In genomic region chr9:12989669-12990068, GRCh38 we compare ENCODE assay signal across 25 cellular contexts.
"Had no signal": no experiment of that assay in that cellular context is flagged by ENCODE, and none has a peak within 500 bp of the region (broad histone marks: within the 10 kb centered on the region; RNA-seq: fewer than 3 reads in every experiment).

No MANE protein-coding gene starts in this region.

- H3K4me3 ChIP-seq: esophagus squamous epithelium, gastroesophageal sphincter had no signal

- ATAC-seq: activated CD4-positive, alpha-beta T cell treated with anti-CD3 and anti-CD28 coated beads for 36 hours; activated CD8-positive, alpha-beta memory T cell treated with anti-CD3 and anti-CD28 coated beads, Interleukin-2, amount 10 ng/mL, durations not matched to agents 7 days and 5 days; activated CD8-positive, alpha-beta T cell treated with anti-CD3 and anti-CD28 coated beads, Interleukin-2, amount 10 ng/mL, durations not matched to agents 7 days and 5 days; activated naive CD4-positive, alpha-beta T cell treated with anti-CD3 and anti-CD28 coated beads, Interleukin-2, amount 50 U/mL, for 72 hours; activated T-cell treated with anti-CD3 and anti-CD28 coated beads, Interleukin-2, amount 50 U/mL, for 72 hours; gastroesophageal sphincter had no signal

- H3K27me3 ChIP-seq: brain microvascular endothelial cell, esophagus squamous epithelium, gastroesophageal sphincter had no signal

- H3K4me1 ChIP-seq: esophagus squamous epithelium, gastroesophageal sphincter had no signal

- DNase-seq: activated CD4-positive, alpha-beta memory T cell treated with anti-CD3 and anti-CD28 coated beads for 36 hours; activated CD4-positive, alpha-beta T cell treated with anti-CD3 and anti-CD28 coated beads for 36 hours; activated CD4-positive, alpha-beta T cell treated with anti-CD3 and anti-CD28 coated beads, Interleukin-2, amount 10 ng/mL, durations not matched to agents 24 days and 14 days; activated CD4-positive, CD25-positive, alpha-beta regulatory T cell; activated CD4-positive, CD25-positive, alpha-beta regulatory T cell treated with anti-CD3 and anti-CD28 coated beads, Interleukin-2, amount 50 U/mL, for 72 hours; activated CD8-positive, alpha-beta memory T cell treated with anti-CD3 and anti-CD28 coated beads, Interleukin-2, amount 10 ng/mL, durations not matched to agents 7 days and 5 days; activated CD8-positive, alpha-beta memory T cell treated with anti-CD3 and anti-CD28 coated beads, Interleukin-2, amount 50 U/mL, for 4 hours; activated CD8-positive, alpha-beta T cell treated with anti-CD3 and anti-CD28 coated beads, Interleukin-2, amount 10 ng/mL, durations not matched to agents 7 days and 5 days; activated gamma-delta T cell; activated naive CD4-positive, alpha-beta T cell; activated naive CD4-positive, alpha-beta T cell treated with anti-CD3 and anti-CD28 coated beads, Interleukin-2, amount 10 ng/mL, durations not matched to agents 7 days and 5 days; activated naive CD8-positive, alpha-beta T cell treated with anti-CD3 and anti-CD28 coated beads, Interleukin-2, amount 10 ng/mL, durations not matched to agents 7 days and 5 days; activated T-cell treated with anti-CD3 and anti-CD28 coated beads, Interleukin-2, amount 50 U/mL, for 1 hour; activated T-cell treated with anti-CD3 and anti-CD28 coated beads, Interleukin-2, amount 50 U/mL, for 72 hours; amniotic stem cell; anterior cingulate cortex; brain microvascular endothelial cell; cortex of kidney; effector CD8-positive, alpha-beta T cell; esophagus squamous epithelium; foreskin melanocyte; T-helper 2 cell had no signal

- H3K36me3 ChIP-seq: brain microvascular endothelial cell, esophagus squamous epithelium, gastroesophageal sphincter had no signal

- H3K27ac ChIP-seq: brain microvascular endothelial cell, epithelial cell of prostate, esophagus squamous epithelium, gastroesophageal sphincter had no signal

- H3K9me3 ChIP-seq: esophagus squamous epithelium, gastroesophageal sphincter had no signal
